In the genomic region with DNA sequence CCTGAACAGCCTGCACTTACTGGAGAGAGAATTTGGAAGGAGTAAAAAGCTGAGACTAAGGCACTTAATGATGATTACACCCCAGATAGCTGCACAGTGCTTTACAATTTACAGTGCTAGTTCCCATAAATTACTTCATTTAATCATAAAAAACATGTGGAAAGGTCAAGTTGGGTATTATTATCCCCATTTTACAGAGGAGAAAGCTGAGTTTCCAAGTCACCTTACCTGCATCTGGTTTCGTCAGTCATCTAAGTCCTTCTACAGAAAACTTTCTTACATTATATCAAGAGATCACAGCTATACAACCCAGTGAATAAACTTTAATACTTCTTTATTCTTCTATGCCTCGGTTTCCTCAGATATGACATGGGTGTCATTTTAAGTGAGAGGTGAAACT, we compare ENCODE assay signal across 1 cellular context.
TF ChIP-seq lines count a peak whose summit lies in the region.

No MANE protein-coding gene starts in this region.

TF ChIP-seq in endothelial cell of umbilical vein, 7 proteins besides CTCF, POLR2A, EP300 and RAD21 (continued from another document):
- TF ChIP-seq JUN (IDR thresholded peaks at IDR 0.05; ENCODE audit: borderline replicate concordance, insufficient read depth, insufficient read length, low read depth) (no peak), EZH2 (IDR thresholded peaks at IDR 0.05; ENCODE audit: borderline replicate concordance, low read depth, low read length, severe bottlenecking) (no peak), POLR2AphosphoS5 (IDR thresholded peaks at IDR 0.05; ENCODE audit: insufficient read depth, low read depth, low read length) (no peak), GATA2 (IDR thresholded peaks at IDR 0.05; ENCODE audit: insufficient read depth, insufficient read length, low read depth, low read length) (no peak), MYC (IDR thresholded peaks at IDR 0.05; ENCODE audit: low read depth, low read length) (no peak)
- TF ChIP-seq, protein P1, sequence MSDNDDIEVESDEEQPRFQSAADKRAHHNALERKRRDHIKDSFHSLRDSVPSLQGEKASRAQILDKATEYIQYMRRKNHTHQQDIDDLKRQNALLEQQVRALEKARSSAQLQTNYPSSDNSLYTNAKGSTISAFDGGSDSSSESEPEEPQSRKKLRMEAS (IDR thresholded peaks at IDR 0.05; ENCODE audit: insufficient read depth, insufficient read length), result no peak
